Comparison of ENCODE assay signal across 1 cellular context in the genomic region with DNA sequence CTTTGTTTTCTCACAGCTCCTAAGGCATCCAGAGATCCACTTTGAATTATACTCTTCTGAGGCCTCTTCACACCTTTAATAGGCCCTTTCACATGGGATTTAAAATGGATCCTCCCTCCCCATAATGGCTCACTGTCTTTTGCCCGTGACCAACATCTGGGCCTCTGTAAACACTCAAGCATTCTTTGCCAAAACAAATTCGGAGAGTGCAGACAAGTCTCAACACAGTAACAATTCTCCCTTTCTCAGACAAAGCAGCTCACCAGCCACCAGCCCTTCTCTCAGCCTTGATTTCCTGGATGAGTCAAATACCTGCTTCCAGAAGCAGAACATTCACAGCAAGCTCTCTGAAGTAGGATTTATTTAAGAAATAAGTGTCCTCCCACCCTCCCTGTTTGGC.
TF ChIP-seq lines count a peak whose summit lies in the region.

No MANE protein-coding gene starts in this region.

TF ChIP-seq in K562, 482 proteins besides CTCF, POLR2A, EP300 and RAD21 (continued from another document):
- TF ChIP-seq, protein P1, sequence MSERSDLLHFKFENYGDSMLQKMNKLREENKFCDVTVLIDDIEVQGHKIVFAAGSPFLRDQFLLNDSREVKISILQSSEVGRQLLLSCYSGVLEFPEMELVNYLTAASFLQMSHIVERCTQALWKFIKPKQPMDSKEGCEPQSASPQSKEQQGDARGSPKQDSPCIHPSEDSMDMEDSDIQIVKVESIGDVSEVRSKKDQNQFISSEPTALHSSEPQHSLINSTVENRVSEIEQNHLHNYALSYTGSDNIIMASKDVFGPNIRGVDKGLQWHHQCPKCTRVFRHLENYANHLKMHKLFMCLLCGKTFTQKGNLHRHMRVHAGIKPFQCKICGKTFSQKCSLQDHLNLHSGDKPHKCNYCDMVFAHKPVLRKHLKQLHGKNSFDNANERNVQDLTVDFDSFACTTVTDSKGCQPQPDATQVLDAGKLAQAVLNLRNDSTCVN (CRISPR knock-in tag; IDR thresholded peaks at IDR 0.05), result no peak
- no peak for TF ChIP-seq POLR3A (IDR thresholded peaks at IDR 0.05; ENCODE audit: borderline replicate concordance, extremely low read depth, insufficient read depth, insufficient read length)
- TF ChIP-seq BCL6 (CRISPR knock-in tag; IDR thresholded peaks at IDR 0.05), result no peak
- no peak for TF ChIP-seq ELF1 (tag; IDR thresholded peaks at IDR 0.05)
- no peak for TF ChIP-seq MXI1 (IDR thresholded peaks at IDR 0.05; ENCODE audit: low read depth, low read length)
- no peak for TF ChIP-seq NR1H2 (CRISPR knock-in tag; IDR thresholded peaks at IDR 0.05)
- no peak for TF ChIP-seq RBM14 (IDR thresholded peaks at IDR 0.05; ENCODE audit: borderline replicate concordance, insufficient read depth, low read depth, low read length)
- no peak for TF ChIP-seq HOMEZ (CRISPR knock-in tag; IDR thresholded peaks at IDR 0.05)
- no peak for TF ChIP-seq ZNF280B (CRISPR knock-in tag; IDR thresholded peaks at IDR 0.05)
- no peak for TF ChIP-seq TCF7 (IDR thresholded peaks at IDR 0.05; ENCODE audit: borderline replicate concordance)
- no peak for TF ChIP-seq ZNF146 (CRISPR knock-in tag; IDR thresholded peaks at IDR 0.05; ENCODE audit: unreplicated experiment)
- TF ChIP-seq RUNX1 (IDR thresholded peaks at IDR 0.05; ENCODE audit: low read depth), result no peak
TF ChIP-seq in K562: peak in this region for 0.
